In the genomic region with DNA sequence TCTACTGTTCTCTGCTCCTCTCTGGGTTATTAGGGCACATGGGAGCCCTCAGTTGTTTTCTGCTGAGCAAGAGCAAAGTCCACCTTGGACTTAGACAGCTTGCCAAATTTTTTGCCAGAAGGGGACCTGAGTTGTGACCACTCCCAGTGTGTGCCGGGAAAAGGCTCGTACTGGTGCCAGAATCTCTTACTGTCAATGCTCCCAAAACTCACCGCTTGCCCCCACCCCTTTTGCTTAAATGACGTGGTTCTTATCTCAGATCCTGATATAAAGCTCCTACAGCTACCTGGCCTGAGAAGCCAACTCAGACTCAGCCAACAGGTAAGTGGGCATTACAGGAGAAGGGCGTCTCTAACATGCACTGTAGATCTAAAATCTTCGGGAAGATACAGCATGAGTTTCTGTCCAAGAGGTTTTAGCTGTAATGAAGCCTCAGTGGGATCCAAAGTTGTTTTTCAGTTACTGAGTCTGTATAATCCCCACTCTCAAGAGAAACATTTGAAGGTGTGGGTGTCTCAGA, we compare ENCODE assay signal across 29 cellular contexts. TPM values are rescaled to one million over a fixed set of nuclear protein-coding genes. Genes with fewer than 3 reads are reported as not detected.
"Had no signal": no experiment of that assay in that cellular context is flagged by ENCODE, and none has a peak within 500 bp of the region (broad histone marks: within the 10 kb centered on the region; RNA-seq: fewer than 3 reads in every experiment).

Gene REG1A (plus strand): TSS at position 295 of the 520 bp plus-strand sequence. CDS start 374 bp downstream, outside the sequence.

- H3K9me3 Mint-ChIP-seq: memory B cell; stimulated activated memory B cell treated with anti-CD40 and anti-IgM and Interleukin-4, amounts not matched to agents 10 μg/mL and 1 μg/mL and 100 μg/mL, for 72 hours had no signal

- H3K27me3 Mint-ChIP-seq: memory B cell; natural killer cell treated with Interleukin-12 subunit alpha and Interleukin-12 subunit beta and Interleukin-15 and Interleukin-18, amount 100 ng/mL, for 72 hours; stimulated activated memory B cell treated with anti-CD40 and anti-IgM and Interleukin-4, amounts not matched to agents 10 μg/mL and 1 μg/mL and 100 μg/mL, for 72 hours; stimulated activated naive CD8-positive, alpha-beta T cell treated with anti-CD3 and anti-CD28 coated beads, Interleukin-15, Interleukin-2, amounts not matched to agents 100 ng/mL and 50 ng/mL, for 24 hours had no signal

- H3K27me3 ChIP-seq: dorsolateral prefrontal cortex, gastrocnemius medialis, sigmoid colon, spleen, suprapubic skin, vagina had no signal

- H3K4me3 ChIP-seq: dorsolateral prefrontal cortex, gastrocnemius medialis, lung, psoas muscle, sigmoid colon, spleen, suprapubic skin, transverse colon, vagina had no signal

- DNase-seq: dorsolateral prefrontal cortex; effector CD8-positive, alpha-beta T cell; endodermal cell; foreskin fibroblast; gastrocnemius medialis; head of caudate nucleus; psoas muscle; right cardiac atrium; sigmoid colon; spleen; stimulated activated CD4-positive, alpha-beta T cell treated with anti-CD3 and anti-CD28 coated beads, Interleukin-4, amount 100 ng/mL, for 4 hours; transverse colon had no signal

- ATAC-seq: esophagus mucosa; gastrocnemius medialis; left lobe of liver; natural killer cell treated with Interleukin-12 subunit alpha and Interleukin-12 subunit beta and Interleukin-15 and Interleukin-18, amount 100 ng/mL, for 72 hours; psoas muscle; right cardiac atrium; stimulated activated memory B cell treated with anti-CD40 and anti-IgM and Interleukin-4, amounts not matched to agents 10 μg/mL and 1 μg/mL and 100 μg/mL, for 72 hours had no signal

- H3K4me3 Mint-ChIP-seq: endodermal cell; memory B cell; natural killer cell treated with Interleukin-12 subunit alpha and Interleukin-12 subunit beta and Interleukin-15 and Interleukin-18, amount 100 ng/mL, for 72 hours; neural crest cell; stimulated activated memory B cell treated with anti-CD40 and anti-IgM and Interleukin-4, amounts not matched to agents 10 μg/mL and 1 μg/mL and 100 μg/mL, for 72 hours; stimulated activated naive CD8-positive, alpha-beta T cell treated with anti-CD3 and anti-CD28 coated beads, Interleukin-15, Interleukin-2, amounts not matched to agents 100 ng/mL and 50 ng/mL, for 24 hours had no signal

- H3K36me3 Mint-ChIP-seq: memory B cell; natural killer cell treated with Interleukin-12 subunit alpha and Interleukin-12 subunit beta and Interleukin-15 and Interleukin-18, amount 100 ng/mL, for 72 hours; stimulated activated memory B cell treated with anti-CD40 and anti-IgM and Interleukin-4, amounts not matched to agents 10 μg/mL and 1 μg/mL and 100 μg/mL, for 72 hours had no signal

- H3K4me1 ChIP-seq: gastrocnemius medialis, psoas muscle, sigmoid colon, spleen, suprapubic skin, transverse colon, vagina had no signal

- H3K27ac ChIP-seq: dorsolateral prefrontal cortex, epithelial cell of prostate, gastrocnemius medialis, psoas muscle, sigmoid colon, spleen, suprapubic skin, transverse colon, vagina had no signal

- H3K9me3 ChIP-seq: gastrocnemius medialis, psoas muscle, sigmoid colon, spleen, transverse colon, vagina had no signal

- H3K4me1 Mint-ChIP-seq: endodermal cell; memory B cell; neural crest cell; stimulated activated memory B cell treated with anti-CD40 and anti-IgM and Interleukin-4, amounts not matched to agents 10 μg/mL and 1 μg/mL and 100 μg/mL, for 72 hours had no signal

- H3K27ac Mint-ChIP-seq: endodermal cell; memory B cell; natural killer cell treated with Interleukin-12 subunit alpha and Interleukin-12 subunit beta and Interleukin-15 and Interleukin-18, amount 100 ng/mL, for 72 hours; stimulated activated memory B cell treated with anti-CD40 and anti-IgM and Interleukin-4, amounts not matched to agents 10 μg/mL and 1 μg/mL and 100 μg/mL, for 72 hours; stimulated activated naive CD8-positive, alpha-beta T cell treated with anti-CD3 and anti-CD28 coated beads, Interleukin-15, Interleukin-2, amounts not matched to agents 100 ng/mL and 50 ng/mL, for 24 hours had no signal

- H3K36me3 ChIP-seq: gastrocnemius medialis, sigmoid colon, spleen, suprapubic skin, transverse colon, vagina had no signal

RNA-seq across cellular contexts. Expression of gene REG1A, which starts in this region (rescaled TPM):
- total RNA-seq: endodermal cell; esophagus mucosa; gastrocnemius medialis; glomerular endothelial cell; natural killer cell treated with Interleukin-12 subunit alpha and Interleukin-12 subunit beta and Interleukin-15 and Interleukin-18, amount 100 ng/mL, for 72 hours; neural crest cell; osteoblast; renal cortical epithelial cell; sigmoid colon; skeletal muscle tissue; transverse colon; ureter; vagina had no signal
- polyA plus RNA-seq: keratinocyte had no signal
